Comparison of ENCODE assay signal across 1 cellular context in genomic region chr19:15557223-15557622, GRCh38.
TF ChIP-seq lines count a peak whose summit lies in the region.

No MANE protein-coding gene starts in this region.

TF ChIP-seq in HepG2, 621 proteins besides CTCF, POLR2A, EP300 and RAD21:
- no peak for TF ChIP-seq RFX3 (CRISPR knock-in tag; IDR thresholded peaks at IDR 0.05)
- no peak for TF ChIP-seq AFF4 (CRISPR knock-in tag; IDR thresholded peaks at IDR 0.05)
- TF ChIP-seq ZMYM3 (CRISPR knock-in tag; IDR thresholded peaks at IDR 0.05): 0 out of 2 replicates have a peak, but pooled peaks have one; percentile 39
- peak; percentile 91 for TF ChIP-seq ZNF768 (CRISPR knock-in tag; IDR thresholded peaks at IDR 0.05)
